1 cellular context compared by ENCODE assay signal in genomic region chr5:156914371-156914737, GRCh38.
TF ChIP-seq lines count a peak whose summit lies in the region.

No MANE protein-coding gene starts in this region.

TF ChIP-seq in GM23338, 12 proteins besides CTCF, POLR2A, EP300 and RAD21 (continued from another document):
- TF ChIP-seq, protein P1, sequence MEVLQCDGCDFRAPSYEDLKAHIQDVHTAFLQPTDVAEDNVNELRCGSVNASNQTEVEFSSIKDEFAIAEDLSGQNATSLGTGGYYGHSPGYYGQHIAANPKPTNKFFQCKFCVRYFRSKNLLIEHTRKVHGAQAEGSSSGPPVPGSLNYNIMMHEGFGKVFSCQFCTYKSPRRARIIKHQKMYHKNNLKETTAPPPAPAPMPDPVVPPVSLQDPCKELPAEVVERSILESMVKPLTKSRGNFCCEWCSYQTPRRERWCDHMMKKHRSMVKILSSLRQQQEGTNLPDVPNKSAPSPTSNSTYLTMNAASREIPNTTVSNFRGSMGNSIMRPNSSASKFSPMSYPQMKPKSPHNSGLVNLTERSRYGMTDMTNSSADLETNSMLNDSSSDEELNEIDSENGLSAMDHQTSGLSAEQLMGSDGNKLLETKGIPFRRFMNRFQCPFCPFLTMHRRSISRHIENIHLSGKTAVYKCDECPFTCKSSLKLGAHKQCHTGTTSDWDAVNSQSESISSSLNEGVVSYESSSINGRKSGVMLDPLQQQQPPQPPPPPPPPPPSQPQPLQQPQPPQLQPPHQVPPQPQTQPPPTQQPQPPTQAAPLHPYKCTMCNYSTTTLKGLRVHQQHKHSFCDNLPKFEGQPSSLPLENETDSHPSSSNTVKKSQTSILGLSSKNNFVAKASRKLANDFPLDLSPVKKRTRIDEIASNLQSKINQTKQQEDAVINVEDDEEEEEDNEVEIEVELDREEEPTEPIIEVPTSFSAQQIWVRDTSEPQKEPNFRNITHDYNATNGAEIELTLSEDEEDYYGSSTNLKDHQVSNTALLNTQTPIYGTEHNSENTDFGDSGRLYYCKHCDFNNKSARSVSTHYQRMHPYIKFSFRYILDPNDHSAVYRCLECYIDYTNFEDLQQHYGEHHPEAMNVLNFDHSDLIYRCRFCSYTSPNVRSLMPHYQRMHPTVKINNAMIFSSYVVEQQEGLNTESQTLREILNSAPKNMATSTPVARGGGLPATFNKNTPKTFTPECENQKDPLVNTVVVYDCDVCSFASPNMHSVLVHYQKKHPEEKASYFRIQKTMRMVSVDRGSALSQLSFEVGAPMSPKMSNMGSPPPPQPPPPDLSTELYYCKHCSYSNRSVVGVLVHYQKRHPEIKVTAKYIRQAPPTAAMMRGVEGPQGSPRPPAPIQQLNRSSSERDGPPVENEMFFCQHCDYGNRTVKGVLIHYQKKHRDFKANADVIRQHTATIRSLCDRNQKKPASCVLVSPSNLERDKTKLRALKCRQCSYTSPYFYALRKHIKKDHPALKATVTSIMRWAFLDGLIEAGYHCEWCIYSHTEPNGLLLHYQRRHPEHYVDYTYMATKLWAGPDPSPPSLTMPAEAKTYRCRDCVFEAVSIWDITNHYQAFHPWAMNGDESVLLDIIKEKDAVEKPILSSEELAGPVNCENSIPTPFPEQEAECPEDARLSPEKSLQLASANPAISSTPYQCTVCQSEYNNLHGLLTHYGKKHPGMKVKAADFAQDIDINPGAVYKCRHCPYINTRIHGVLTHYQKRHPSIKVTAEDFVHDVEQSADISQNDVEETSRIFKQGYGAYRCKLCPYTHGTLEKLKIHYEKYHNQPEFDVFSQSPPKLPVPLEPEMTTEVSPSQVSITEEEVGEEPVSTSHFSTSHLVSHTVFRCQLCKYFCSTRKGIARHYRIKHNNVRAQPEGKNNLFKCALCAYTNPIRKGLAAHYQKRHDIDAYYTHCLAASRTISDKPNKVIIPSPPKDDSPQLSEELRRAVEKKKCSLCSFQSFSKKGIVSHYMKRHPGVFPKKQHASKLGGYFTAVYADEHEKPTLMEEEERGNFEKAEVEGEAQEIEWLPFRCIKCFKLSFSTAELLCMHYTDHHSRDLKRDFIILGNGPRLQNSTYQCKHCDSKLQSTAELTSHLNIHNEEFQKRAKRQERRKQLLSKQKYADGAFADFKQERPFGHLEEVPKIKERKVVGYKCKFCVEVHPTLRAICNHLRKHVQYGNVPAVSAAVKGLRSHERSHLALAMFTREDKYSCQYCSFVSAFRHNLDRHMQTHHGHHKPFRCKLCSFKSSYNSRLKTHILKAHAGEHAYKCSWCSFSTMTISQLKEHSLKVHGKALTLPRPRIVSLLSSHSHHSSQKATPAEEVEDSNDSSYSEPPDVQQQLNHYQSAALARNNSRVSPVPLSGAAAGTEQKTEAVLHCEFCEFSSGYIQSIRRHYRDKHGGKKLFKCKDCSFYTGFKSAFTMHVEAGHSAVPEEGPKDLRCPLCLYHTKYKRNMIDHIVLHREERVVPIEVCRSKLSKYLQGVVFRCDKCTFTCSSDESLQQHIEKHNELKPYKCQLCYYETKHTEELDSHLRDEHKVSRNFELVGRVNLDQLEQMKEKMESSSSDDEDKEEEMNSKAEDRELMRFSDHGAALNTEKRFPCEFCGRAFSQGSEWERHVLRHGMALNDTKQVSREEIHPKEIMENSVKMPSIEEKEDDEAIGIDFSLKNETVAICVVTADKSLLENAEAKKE (CRISPR knock-in tag; IDR thresholded peaks at IDR 0.05), result peak; percentile 34
- 0 out of 2 replicates have a peak, but pooled peaks have one; percentile 78 for TF ChIP-seq ZNF114 (CRISPR knock-in tag; IDR thresholded peaks at IDR 0.05)
- TF ChIP-seq EZH2 (IDR thresholded peaks at IDR 0.05; ENCODE audit: low read depth, unreplicated experiment), result no peak
- TF ChIP-seq ZNF331 (CRISPR knock-in tag; IDR thresholded peaks at IDR 0.05; ENCODE audit: low read depth), result no peak
